2 cellular contexts compared by ENCODE assay signal in the genomic region with DNA sequence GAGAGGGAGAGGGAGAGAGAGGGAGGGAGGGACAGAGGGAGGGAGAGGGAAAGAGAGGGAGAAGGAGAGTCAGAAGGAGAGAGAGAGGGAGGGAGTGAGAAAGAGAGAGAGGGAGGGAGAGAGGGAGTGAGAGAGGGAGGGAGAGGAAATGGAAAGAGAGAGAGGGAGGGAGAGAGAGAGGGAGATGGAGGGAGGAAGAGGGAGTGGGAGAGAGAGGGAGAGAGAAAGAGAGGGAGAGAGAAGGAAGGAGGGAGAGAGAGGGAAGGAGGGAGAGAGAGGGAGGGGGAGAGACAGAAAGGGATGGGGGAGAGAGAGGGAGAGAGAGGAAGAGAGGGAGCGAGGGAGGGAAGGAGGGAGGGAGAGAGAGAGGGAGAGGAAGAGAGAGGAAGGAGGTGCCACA.
TF ChIP-seq lines count a peak whose summit lies in the region.

No MANE protein-coding gene starts in this region.

TF ChIP-seq in HepG2, 621 proteins besides CTCF, POLR2A, EP300 and RAD21:
- TF ChIP-seq PCBP2 (optimal IDR thresholded peaks at IDR 0.05; ENCODE audit: low read depth, low read length, poor library complexity, severe bottlenecking): peak; percentile 91
- TF ChIP-seq HNRNPK (IDR thresholded peaks at IDR 0.05; ENCODE audit: low read depth, low read length, poor library complexity, severe bottlenecking): peak; percentile 83
- no peak for TF ChIP-seq NFYC (CRISPR knock-in tag; IDR thresholded peaks at IDR 0.05)
TF ChIP-seq in HepG2: peak in this region for 2.

TF ChIP-seq in H1, 55 proteins besides CTCF, POLR2A, EP300 and RAD21:
- TF ChIP-seq KDM4A (IDR thresholded peaks at IDR 0.05; ENCODE audit: low read depth, low read length, severe bottlenecking) (no peak), CTBP2 (IDR thresholded peaks at IDR 0.05; ENCODE audit: borderline replicate concordance, insufficient read depth, insufficient read length, low read length) (no peak), GTF2F1 (IDR thresholded peaks at IDR 0.05; ENCODE audit: borderline replicate concordance, low read depth, low read length) (no peak)
